8 cellular contexts compared by ENCODE assay signal in the genomic region with DNA sequence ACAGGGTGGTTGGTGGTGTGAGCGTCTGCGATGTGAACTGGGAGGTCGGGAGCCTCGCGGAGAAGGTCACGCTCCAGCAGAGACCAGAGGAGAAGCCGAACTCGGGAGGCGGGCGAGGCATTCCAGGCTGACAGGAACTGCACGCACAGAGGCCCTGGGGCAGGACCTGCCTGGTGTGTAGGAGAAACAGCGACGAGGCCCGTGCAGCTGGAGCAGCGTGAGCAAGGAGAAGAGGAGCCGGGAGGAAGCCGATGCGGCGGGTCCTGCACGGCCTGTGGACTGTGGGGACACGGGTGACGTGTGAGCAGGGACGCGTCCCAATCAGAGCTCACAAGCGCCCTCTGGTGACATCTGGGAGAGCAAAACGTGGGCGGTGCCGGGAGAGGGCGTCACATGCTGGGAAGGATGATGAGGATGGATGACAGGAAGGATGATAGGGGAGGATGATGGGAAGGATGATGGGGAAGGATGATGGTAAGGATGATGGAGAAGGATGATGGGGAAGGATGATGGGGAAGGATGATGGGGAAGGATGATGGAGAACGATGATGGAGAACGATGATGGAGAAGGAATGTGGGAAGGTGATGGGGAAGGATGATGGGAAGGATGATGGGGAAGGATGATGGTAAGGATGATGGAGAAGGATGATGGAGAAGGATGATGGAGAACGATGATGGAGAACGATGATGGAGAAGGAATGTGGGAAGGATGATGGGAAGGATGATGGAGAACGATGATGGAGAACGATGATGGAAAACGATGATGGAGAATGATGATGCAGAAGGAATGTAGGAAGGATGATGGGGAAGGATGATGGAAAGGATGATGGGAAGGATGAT. TPM values are rescaled to one million over a fixed set of nuclear protein-coding genes. Genes with fewer than 3 reads are reported as not detected.
DNase-seq lines count a peak whose midpoint lies in the region; ATAC-seq, FAIRE-seq and TF ChIP-seq lines count a peak whose summit lies in the region.

No MANE protein-coding gene starts in this region.

- peak overlapping the region; percentile 93 for H3K27ac Mint-ChIP-seq in activated naive CD4-positive, alpha-beta T cell treated with anti-CD3 and anti-CD28 coated beads, Interleukin-2, amount 50 U/mL, for 24 hours
- H3K27ac Mint-ChIP-seq in glutamatergic neuron (ENCODE audit: unreplicated experiment): peak overlapping the region; percentile 76

- no peaks in the 10 kb centered on the region for H3K36me3 ChIP-seq in pancreas

- peak; percentile 43 for DNase-seq in GDM1 (lab: John Stamatoyannopoulos, UW)
- peak; percentile 61 for DNase-seq in NCI-H774 (lab: John Stamatoyannopoulos, UW)
- DNase-seq in glutamatergic neuron: peak; percentile 76
- peak; percentile 75 to 91 (median 87) for DNase-seq in pancreas
- DNase-seq in NCI-H2227 (lab: John Stamatoyannopoulos, UW; ENCODE audit: unreplicated experiment): no peak
- no peak for DNase-seq in DMS153 (lab: John Stamatoyannopoulos, UW)

- intact Hi-C loops in pancreas (cut with DNase I): no loop called here

- peaks cover 4% of the 10 kb centered on the region for H3K27me3 Mint-ChIP-seq in activated naive CD4-positive, alpha-beta T cell treated with anti-CD3 and anti-CD28 coated beads, Interleukin-2, amount 50 U/mL, for 24 hours
- H3K27me3 Mint-ChIP-seq in glutamatergic neuron (ENCODE audit: unreplicated experiment): peaks cover 31% of the 10 kb centered on the region

- H3K27me3 ChIP-seq in pancreas: no peaks in the 10 kb centered on the region

- H3K36me3 Mint-ChIP-seq in activated naive CD4-positive, alpha-beta T cell treated with anti-CD3 and anti-CD28 coated beads, Interleukin-2, amount 50 U/mL, for 24 hours: peaks cover 2% of the 10 kb centered on the region
- peaks cover 16% of the 10 kb centered on the region for H3K36me3 Mint-ChIP-seq in glutamatergic neuron (ENCODE audit: unreplicated experiment)

- no peaks in the 10 kb centered on the region for H3K4me1 ChIP-seq in pancreas

- H3K4me3 Mint-ChIP-seq in activated naive CD4-positive, alpha-beta T cell treated with anti-CD3 and anti-CD28 coated beads, Interleukin-2, amount 50 U/mL, for 24 hours: peak overlapping the region; percentile 56
- peak overlapping the region; percentile 64 for H3K4me3 Mint-ChIP-seq in glutamatergic neuron (ENCODE audit: unreplicated experiment)

- H3K9me3 ChIP-seq in pancreas: no peaks in the 10 kb centered on the region

- peaks cover 9% of the 10 kb centered on the region for H3K4me1 Mint-ChIP-seq in activated naive CD4-positive, alpha-beta T cell treated with anti-CD3 and anti-CD28 coated beads, Interleukin-2, amount 50 U/mL, for 24 hours
- peaks cover 11% of the 10 kb centered on the region for H3K4me1 Mint-ChIP-seq in glutamatergic neuron (ENCODE audit: low read depth, unreplicated experiment)

- H3K27ac ChIP-seq in pancreas: no peak overlapping the region

- FAIRE-seq in pancreas (lab: Jason Lieb, UNC): no peak

- peak; percentile 27 for TF ChIP-seq CTCF in glutamatergic neuron (IDR thresholded peaks at IDR 0.05; ENCODE audit: partially characterized antibody, unreplicated experiment)
- TF ChIP-seq CTCF in pancreas (IDR thresholded peaks at IDR 0.05): peak; percentile 30 to 58 (median 49)

- ATAC-seq in pancreas (peak; percentile 94 to 98 (median 96)), GM21381 (IDR thresholded peaks at IDR 0.05; ENCODE audit: unreplicated experiment) (no peak)

- H3K9me3 Mint-ChIP-seq in activated naive CD4-positive, alpha-beta T cell treated with anti-CD3 and anti-CD28 coated beads, Interleukin-2, amount 50 U/mL, for 24 hours: peaks cover 11% of the 10 kb centered on the region
- peaks cover 38% of the 10 kb centered on the region for H3K9me3 Mint-ChIP-seq in glutamatergic neuron (ENCODE audit: unreplicated experiment)

- H3K4me3 ChIP-seq in pancreas: peak overlapping the region in 2 of 4 donors; percentile 23 to 28

- WGBS in pancreas, 2 donors: 17 to 23% methylated on average over 36 of the region's 36 CpGs

RNA-seq across cellular contexts. Expression of gene MADCAM1, which starts 16.1 kb away (rescaled TPM):
- total RNA-seq in glutamatergic neuron (ENCODE audit: unreplicated experiment): 1.7 TPM
- total RNA-seq in pancreas: 1 to 10 TPM in 4 of 6 donors, under 1 TPM in 2; 0.66 to 4.2 (median 1.2) TPM
- 1 to 10 TPM; 2.5 to 7.5 TPM for polyA plus RNA-seq in pancreas

RNA-seq across cellular contexts. Expression of gene SHC2, which starts 19.4 kb away (rescaled TPM):
- total RNA-seq in glutamatergic neuron (ENCODE audit: unreplicated experiment): 343 TPM
- 100 to 1,000 TPM in 3 of 6 donors, 10 to 100 TPM in 3; 76.2 to 130 (median 99.9) TPM for total RNA-seq in pancreas
- 100 to 1,000 TPM; 257 to 382 TPM for polyA plus RNA-seq in pancreas

RNA-seq across cellular contexts. Expression of gene TPGS1, which starts 27.1 kb away (rescaled TPM):
- 20.0 TPM for total RNA-seq in glutamatergic neuron (ENCODE audit: unreplicated experiment)
- 10 to 100 TPM in 4 of 6 donors, 1 to 10 TPM in 2; 8.8 to 16.2 (median 10.7) TPM for total RNA-seq in pancreas
- polyA plus RNA-seq in pancreas: 10 to 100 TPM; 14.3 to 29.7 TPM

RNA-seq across cellular contexts. Expression of gene CDC34, which starts 51.3 kb away (rescaled TPM):
- total RNA-seq in glutamatergic neuron (ENCODE audit: unreplicated experiment) (136 TPM), pancreas (10 to 100 TPM; 26.2 to 49.4 (median 39.1) TPM)
- 100 to 1,000 TPM in 1 of 2 donors, 10 to 100 TPM in 1; 80.0 to 107 TPM for polyA plus RNA-seq in pancreas

Comparison
In these comparisons a context has a peak if more than half of its experiments do, and no peak if none do; other contexts are left out.
1. DNase-seq: peak in GDM1 (single experiment), NCI-H774 (single experiment), glutamatergic neuron (single experiment) and pancreas (6 of 6); none in NCI-H2227 (single experiment) and DMS153 (single experiment).